ENCODE assay signal across 8 cellular contexts in genomic region chr17:77331161-77331864, GRCh38.
DNase-seq lines count a peak whose midpoint lies in the region; ATAC-seq and TF ChIP-seq lines count a peak whose summit lies in the region.

No MANE protein-coding gene starts in this region.

- H3K9me3 Mint-ChIP-seq in activated T-helper 1 cell treated with anti-CD3 and anti-CD28 coated beads, Interleukin-12 subunit alpha, Interleukin-12 subunit beta, Interleukin-2, Interleukin-4 antibody, amounts not matched to agents 30 ng/mL and 10 ng/mL and 1 ng/mL, durations not matched to agents 14 hours and 24 hours and 36 hours, result peaks cover 7% of the 10 kb centered on the region
- no peaks in the 10 kb centered on the region for H3K9me3 Mint-ChIP-seq in neural progenitor cell

- H3K27me3 ChIP-seq in DOHH2 (ENCODE audit: control insufficient read depth, low read length) (no peaks in the 10 kb centered on the region), Peyer's patch (no peaks in the 10 kb centered on the region), neural progenitor cell (no peaks in the 10 kb centered on the region), stomach smooth muscle (ENCODE audit: control insufficient read depth in 1 of 2, insufficient read depth in 2 of 2, low read length in 2 of 2) (no peaks in the 10 kb centered on the region)

- peaks cover 10% of the 10 kb centered on the region for H3K79me2 ChIP-seq in DOHH2 (ENCODE audit: control insufficient read depth, low read length)
- H3K79me2 ChIP-seq in neural progenitor cell (ENCODE audit: low read depth), result peaks cover 10% of the 10 kb centered on the region

- TF ChIP-seq CTCF in DOHH2 (IDR thresholded peaks at IDR 0.05; ENCODE audit: low read depth, low read length, poor library complexity, severe bottlenecking) (peak; percentile 91), LNCAP (IDR thresholded peaks at IDR 0.05) (peak; percentile 94), Peyer's patch (IDR thresholded peaks at IDR 0.05) (peak; percentile 93 to 97 (median 96)), fibroblast of pulmonary artery (IDR thresholded peaks at IDR 0.05; ENCODE audit: low read length, missing control alignments) (peak; percentile 83), neural progenitor cell (IDR thresholded peaks at IDR 0.05) (peak; percentile 90)

- DNase-seq in Peyer's patch (peak; percentile 95 to 98 (median 98)), fibroblast of pulmonary artery (ENCODE audit: low read depth) (peak; percentile 90), neural progenitor cell (ENCODE audit: low spot score) (peak; percentile 94)
- peak; percentile 90 for DNase-seq in activated T-helper 1 cell treated with anti-CD3 and anti-CD28 coated beads, Interleukin-12 subunit alpha, Interleukin-12 subunit beta, Interleukin-2, Interleukin-4 antibody, amounts not matched to agents 30 ng/mL and 10 ng/mL and 1 ng/mL, durations not matched to agents 14 hours and 24 hours and 36 hours (ENCODE audit: low spot score)

- peaks cover 3% of the 10 kb centered on the region for H3K36me3 ChIP-seq in DOHH2 (ENCODE audit: control insufficient read depth, low read length)
- H3K36me3 ChIP-seq in Peyer's patch, result no peaks in the 10 kb centered on the region
- H3K36me3 ChIP-seq in neural progenitor cell, result no peaks in the 10 kb centered on the region
- no peaks in the 10 kb centered on the region for H3K36me3 ChIP-seq in stomach smooth muscle (ENCODE audit: control insufficient read depth in 2 of 2, insufficient read depth in 2 of 2, low read length in 2 of 2)

- peak overlapping the region; percentile 86 for H3K27ac Mint-ChIP-seq in activated T-helper 1 cell treated with anti-CD3 and anti-CD28 coated beads, Interleukin-12 subunit alpha, Interleukin-12 subunit beta, Interleukin-2, Interleukin-4 antibody, amounts not matched to agents 30 ng/mL and 10 ng/mL and 1 ng/mL, durations not matched to agents 14 hours and 24 hours and 36 hours
- no peak overlapping the region for H3K27ac Mint-ChIP-seq in neural progenitor cell

- no peak overlapping the region for H3K9ac ChIP-seq in neural progenitor cell
- H3K9ac ChIP-seq in stomach smooth muscle (ENCODE audit: low read length in 2 of 2), result no peak overlapping the region

- H3K4me1 Mint-ChIP-seq in activated T-helper 1 cell treated with anti-CD3 and anti-CD28 coated beads, Interleukin-12 subunit alpha, Interleukin-12 subunit beta, Interleukin-2, Interleukin-4 antibody, amounts not matched to agents 30 ng/mL and 10 ng/mL and 1 ng/mL, durations not matched to agents 14 hours and 24 hours and 36 hours (ENCODE audit: low read depth), result peaks cover 43% of the 10 kb centered on the region
- H3K4me1 Mint-ChIP-seq in neural progenitor cell, result peaks cover 17% of the 10 kb centered on the region

- H3K27me3 Mint-ChIP-seq in activated T-helper 1 cell treated with anti-CD3 and anti-CD28 coated beads, Interleukin-12 subunit alpha, Interleukin-12 subunit beta, Interleukin-2, Interleukin-4 antibody, amounts not matched to agents 30 ng/mL and 10 ng/mL and 1 ng/mL, durations not matched to agents 14 hours and 24 hours and 36 hours (ENCODE audit: insufficient read depth), result peaks cover 2% of the 10 kb centered on the region
- peaks cover 4% of the 10 kb centered on the region for H3K27me3 Mint-ChIP-seq in neural progenitor cell (ENCODE audit: insufficient read depth, low read depth)

- H3K36me3 Mint-ChIP-seq in activated T-helper 1 cell treated with anti-CD3 and anti-CD28 coated beads, Interleukin-12 subunit alpha, Interleukin-12 subunit beta, Interleukin-2, Interleukin-4 antibody, amounts not matched to agents 30 ng/mL and 10 ng/mL and 1 ng/mL, durations not matched to agents 14 hours and 24 hours and 36 hours (ENCODE audit: low read depth), result no peaks in the 10 kb centered on the region
- H3K36me3 Mint-ChIP-seq in neural progenitor cell, result no peaks in the 10 kb centered on the region

- H4K20me1 ChIP-seq in DOHH2 (ENCODE audit: control insufficient read depth, insufficient read depth, low read depth, low read length) (no peaks in the 10 kb centered on the region; the same call in 1 of the 2 replicates), neural progenitor cell (ENCODE audit: low read depth) (no peaks in the 10 kb centered on the region)

- peaks cover 29% of the 10 kb centered on the region for H3K4me1 ChIP-seq in DOHH2 (ENCODE audit: control insufficient read depth, low read length)
- H3K4me1 ChIP-seq in Peyer's patch, result peaks cover 7 to 51% (median 15%) of the 10 kb centered on the region in 4 donors
- no peaks in the 10 kb centered on the region for H3K4me1 ChIP-seq in neural progenitor cell
- H3K4me1 ChIP-seq in stomach smooth muscle (ENCODE audit: control insufficient read depth, insufficient read depth, low read length), result peaks cover 30% of the 10 kb centered on the region

- peak overlapping the region; percentile 57 for H3K27ac ChIP-seq in DOHH2 (ENCODE audit: low read depth, low read length)
- peak overlapping the region; percentile 50 to 88 (median 64) for H3K27ac ChIP-seq in Peyer's patch
- H3K27ac ChIP-seq in neural progenitor cell, result no peak overlapping the region
- no peak overlapping the region for H3K27ac ChIP-seq in stomach smooth muscle (ENCODE audit: low read length)

- no peaks in the 10 kb centered on the region for H3K9me2 ChIP-seq in DOHH2 (replicated peaks; ENCODE audit: control insufficient read depth, low read length)

- intact Hi-C loops in activated T-helper 1 cell treated with anti-CD3 and anti-CD28 coated beads, Interleukin-12 subunit alpha, Interleukin-12 subunit beta, Interleukin-2, Interleukin-4 antibody, amounts not matched to agents 30 ng/mL and 10 ng/mL and 1 ng/mL, durations not matched to agents 14 hours and 24 hours and 36 hours (cut with micrococcal nuclease), result loop anchor here (1.0 to 10.0 kb wide), 10 partner anchors 45 to 681 kb away; no protein-coding TSS in a partner anchor

- peak overlapping the region; percentile 81 for H2AFZ ChIP-seq in neural progenitor cell (replicated peaks)

- H3K9me3 ChIP-seq in DOHH2 (ENCODE audit: control insufficient read depth, insufficient read depth, low read length), result no peaks in the 10 kb centered on the region
- H3K9me3 ChIP-seq in Peyer's patch, result no peaks in the 10 kb centered on the region
- peaks cover 2% of the 10 kb centered on the region for H3K9me3 ChIP-seq in neural progenitor cell (ENCODE audit: low read depth)
- H3K9me3 ChIP-seq in stomach smooth muscle (ENCODE audit: control insufficient read depth in 2 of 2, low read length in 2 of 2), result no peaks in the 10 kb centered on the region

- H3F3A ChIP-seq in DOHH2 (ENCODE audit: control insufficient read depth, insufficient read depth) (peaks cover 22% of the 10 kb centered on the region), neural progenitor cell (ENCODE audit: low read depth) (no peaks in the 10 kb centered on the region)

- H3K4me2 ChIP-seq in DOHH2 (ENCODE audit: low read length) (peak overlapping the region; percentile 77), neural progenitor cell (peak overlapping the region; percentile 73)

- peak in 1 of 2 donors; percentile 38 for TF ChIP-seq POLR2A in Peyer's patch (IDR thresholded peaks at IDR 0.05)

- peak; percentile 61 for ATAC-seq in GM21825 (IDR thresholded peaks at IDR 0.05; ENCODE audit: unreplicated experiment)

- H3K4me3 ChIP-seq in DOHH2 (ENCODE audit: low read length) (peak overlapping the region; percentile 58), Peyer's patch (peak overlapping the region in 3 of 4 donors; percentile 9 to 35 (median 35)), fibroblast of pulmonary artery (replicated peaks; ENCODE audit: low read depth, low read length) (no peak overlapping the region), neural progenitor cell (peak overlapping the region; percentile 11), stomach smooth muscle (ENCODE audit: low read length in 2 of 2) (peak overlapping the region; percentile 31 to 66)

- H3K4me3 Mint-ChIP-seq in activated T-helper 1 cell treated with anti-CD3 and anti-CD28 coated beads, Interleukin-12 subunit alpha, Interleukin-12 subunit beta, Interleukin-2, Interleukin-4 antibody, amounts not matched to agents 30 ng/mL and 10 ng/mL and 1 ng/mL, durations not matched to agents 14 hours and 24 hours and 36 hours, result peak overlapping the region; percentile 73
- peak overlapping the region; percentile 6 for H3K4me3 Mint-ChIP-seq in neural progenitor cell

Comparison
In these comparisons a context has a peak if more than half of its experiments do, and no peak if none do; other contexts are left out.
1. H3K27ac ChIP-seq: peak in DOHH2 (single experiment) and Peyer's patch (4 of 4); none in neural progenitor cell (single experiment) and stomach smooth muscle (single experiment).
2. Peak in every context shown above with its lines, with median percentiles within 50 percentile points of each other: CTCF ChIP-seq and DNase-seq.